In the genomic region with DNA sequence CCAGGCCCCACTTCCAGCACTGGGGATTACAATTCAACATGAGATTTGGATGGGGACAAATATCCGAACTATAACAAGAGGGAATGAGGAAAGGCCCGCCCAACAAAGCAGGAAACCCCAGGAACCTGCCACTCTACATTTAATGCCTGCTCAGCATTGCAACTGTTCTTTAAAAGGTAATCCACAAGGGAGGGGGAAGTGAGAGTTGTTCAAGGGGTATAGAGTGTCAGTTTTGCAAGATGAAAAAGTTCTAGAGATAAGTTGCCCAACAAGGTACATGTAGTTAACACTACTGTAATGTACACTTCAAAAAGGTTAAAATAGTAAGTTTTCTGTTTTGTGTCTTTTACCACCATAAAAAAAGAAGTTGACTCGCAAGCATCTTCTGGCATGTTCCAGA, we compare ENCODE assay signal across 20 cellular contexts.
DNase-seq lines count a peak whose midpoint lies in the region; ATAC-seq and TF ChIP-seq lines count a peak whose summit lies in the region.
"Had no signal": no experiment of that assay in that cellular context is flagged by ENCODE, and none has a peak within 500 bp of the region (broad histone marks: within the 10 kb centered on the region; RNA-seq: fewer than 3 reads in every experiment).

No MANE protein-coding gene starts in this region.

- H3K4me3 ChIP-seq in Loucy (ENCODE audit: low read length, poor library complexity, severe bottlenecking) (peak overlapping the region; percentile 59), dorsolateral prefrontal cortex (no peak overlapping the region)
- H3K4me3 ChIP-seq: adrenal gland, hepatocyte, testis had no signal

- TF ChIP-seq CTCF in Loucy (conservative IDR thresholded peaks at IDR 0.05; ENCODE audit: low read length) (no peak), WTC11 (IDR thresholded peaks at IDR 0.05) (no peak), dorsolateral prefrontal cortex (IDR thresholded peaks at IDR 0.05 in 54 of 56, conservative IDR thresholded peaks at IDR 0.05 in 2 of 56; ENCODE audit: low read depth in 1 of 56, partially characterized antibody in 56 of 56) (no peak)

- H3K36me3 Mint-ChIP-seq in WTC11: peaks cover 23% of the 10 kb centered on the region

- H3K9me3 ChIP-seq in Loucy (ENCODE audit: insufficient read depth, low read depth, low read length): peaks cover 9% of the 10 kb centered on the region; the same call in 1 of the 2 replicates
- H3K9me3 ChIP-seq: adrenal gland, testis had no signal

- peaks cover 26% of the 10 kb centered on the region for H3K4me1 Mint-ChIP-seq in WTC11

- H2AFZ ChIP-seq in Loucy (ENCODE audit: low read length): no peak overlapping the region; the same call in 1 of the 2 replicates
- H2AFZ ChIP-seq: hepatocyte had no signal

- ATAC-seq in GM18907 (IDR thresholded peaks at IDR 0.05; ENCODE audit: unreplicated experiment) (peak; percentile 45), WTC11 (peak; percentile 24; the same call in 1 of the 2 replicates), GM18858 (IDR thresholded peaks at IDR 0.05; ENCODE audit: unreplicated experiment) (no peak), HG03159 (IDR thresholded peaks at IDR 0.05; ENCODE audit: unreplicated experiment) (no peak)

- peak overlapping the region; percentile 57 for H3K4me2 ChIP-seq in Loucy (ENCODE audit: low read depth, low read length, poor library complexity, severe bottlenecking)
- H3K4me2 ChIP-seq: hepatocyte had no signal

- no peaks in the 10 kb centered on the region for H4K20me1 ChIP-seq in Loucy (ENCODE audit: insufficient read depth, low read length, poor library complexity, severe bottlenecking)

- H3K27ac Mint-ChIP-seq in WTC11: no peak overlapping the region
- H3K27ac Mint-ChIP-seq: HFFc6 had no signal

- peaks cover 32% of the 10 kb centered on the region for H3K9me3 Mint-ChIP-seq in WTC11

- CTCF ChIA-PET in WTC11 (lab: Charles Lee): no interaction called here

- intact Hi-C loops in dorsolateral prefrontal cortex (cut with DNase I): no loop called here

- peak; percentile 38 for DNase-seq in GF-D8 (lab: John Stamatoyannopoulos, UW)
- no peak for DNase-seq in WTC11 (ENCODE audit: low spot score)
- no peak for DNase-seq in dorsolateral prefrontal cortex
- DNase-seq in substantia nigra (lab: John Stamatoyannopoulos, UW): no peak
- DNase-seq: adrenal gland; C1 segment of cervical spinal cord; effector CD8-positive, alpha-beta T cell; HFFc6; Karpas-422; kidney glomerular epithelial cell; midbrain; NCI-H1694; testis; WERI-Rb-1 had no signal

- no peaks in the 10 kb centered on the region for H3K79me2 ChIP-seq in Loucy (ENCODE audit: insufficient read depth, low read length)
- H3K79me2 ChIP-seq: hepatocyte had no signal

- H3K27me3 ChIP-seq in Loucy (ENCODE audit: insufficient read depth, low read length, poor library complexity, severe bottlenecking) (peaks cover 80% of the 10 kb centered on the region), dorsolateral prefrontal cortex (no peaks in the 10 kb centered on the region)
- H3K27me3 ChIP-seq: adrenal gland, hepatocyte, testis had no signal

- no peak overlapping the region for H3K4me3 Mint-ChIP-seq in WTC11
- H3K4me3 Mint-ChIP-seq: HFFc6 had no signal

- POLR2A ChIA-PET in WTC11 (lab: Charles Lee): no interaction called here

- no peaks in the 10 kb centered on the region for H3K27me3 Mint-ChIP-seq in WTC11 (ENCODE audit: low read depth)

- H3K9ac ChIP-seq in Loucy (ENCODE audit: low read depth, low read length, poor library complexity, severe bottlenecking): no peak overlapping the region

- H3K27ac ChIP-seq in dorsolateral prefrontal cortex: no peak overlapping the region
- no peak overlapping the region for H3K27ac ChIP-seq in substantia nigra (ENCODE audit: low read depth, low read length, poor library complexity, severe bottlenecking)
- H3K27ac ChIP-seq: adrenal gland, hepatocyte, neutrophil, testis, WERI-Rb-1 had no signal

- H3F3A ChIP-seq in Loucy (ENCODE audit: low read depth): no peaks in the 10 kb centered on the region

- no peaks in the 10 kb centered on the region for H3K9me2 ChIP-seq in Loucy (replicated peaks; ENCODE audit: low read depth, low read length)

- H3K36me3 ChIP-seq in Loucy (ENCODE audit: insufficient read depth, low read length): no peaks in the 10 kb centered on the region
- H3K36me3 ChIP-seq: adrenal gland, neutrophil, WERI-Rb-1 had no signal

- H3K4me1 ChIP-seq in Loucy (ENCODE audit: insufficient read depth, low read length, poor library complexity, severe bottlenecking): peaks cover 26% of the 10 kb centered on the region
- H3K4me1 ChIP-seq: adrenal gland, testis had no signal

TF ChIP-seq in WTC11, 78 proteins besides CTCF, POLR2A, EP300 and RAD21:
- TF ChIP-seq CREM (CRISPR knock-in tag; IDR thresholded peaks at IDR 0.05): no peak
- no peak for TF ChIP-seq TEAD4 (CRISPR knock-in tag; IDR thresholded peaks at IDR 0.05)
- TF ChIP-seq ZNF396 (CRISPR knock-in tag; IDR thresholded peaks at IDR 0.05; ENCODE audit: borderline replicate concordance): no peak
- TF ChIP-seq, protein P1, sequence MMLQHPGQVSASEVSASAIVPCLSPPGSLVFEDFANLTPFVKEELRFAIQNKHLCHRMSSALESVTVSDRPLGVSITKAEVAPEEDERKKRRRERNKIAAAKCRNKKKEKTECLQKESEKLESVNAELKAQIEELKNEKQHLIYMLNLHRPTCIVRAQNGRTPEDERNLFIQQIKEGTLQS (CRISPR knock-in tag; conservative IDR thresholded peaks at IDR 0.05): no peak
- TF ChIP-seq ETV6 (CRISPR knock-in tag; IDR thresholded peaks at IDR 0.05): no peak
- TF ChIP-seq, protein P2, sequence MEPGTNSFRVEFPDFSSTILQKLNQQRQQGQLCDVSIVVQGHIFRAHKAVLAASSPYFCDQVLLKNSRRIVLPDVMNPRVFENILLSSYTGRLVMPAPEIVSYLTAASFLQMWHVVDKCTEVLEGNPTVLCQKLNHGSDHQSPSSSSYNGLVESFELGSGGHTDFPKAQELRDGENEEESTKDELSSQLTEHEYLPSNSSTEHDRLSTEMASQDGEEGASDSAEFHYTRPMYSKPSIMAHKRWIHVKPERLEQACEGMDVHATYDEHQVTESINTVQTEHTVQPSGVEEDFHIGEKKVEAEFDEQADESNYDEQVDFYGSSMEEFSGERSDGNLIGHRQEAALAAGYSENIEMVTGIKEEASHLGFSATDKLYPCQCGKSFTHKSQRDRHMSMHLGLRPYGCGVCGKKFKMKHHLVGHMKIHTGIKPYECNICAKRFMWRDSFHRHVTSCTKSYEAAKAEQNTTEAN (CRISPR knock-in tag; IDR thresholded peaks at IDR 0.05): no peak
- TF ChIP-seq, protein P3, sequence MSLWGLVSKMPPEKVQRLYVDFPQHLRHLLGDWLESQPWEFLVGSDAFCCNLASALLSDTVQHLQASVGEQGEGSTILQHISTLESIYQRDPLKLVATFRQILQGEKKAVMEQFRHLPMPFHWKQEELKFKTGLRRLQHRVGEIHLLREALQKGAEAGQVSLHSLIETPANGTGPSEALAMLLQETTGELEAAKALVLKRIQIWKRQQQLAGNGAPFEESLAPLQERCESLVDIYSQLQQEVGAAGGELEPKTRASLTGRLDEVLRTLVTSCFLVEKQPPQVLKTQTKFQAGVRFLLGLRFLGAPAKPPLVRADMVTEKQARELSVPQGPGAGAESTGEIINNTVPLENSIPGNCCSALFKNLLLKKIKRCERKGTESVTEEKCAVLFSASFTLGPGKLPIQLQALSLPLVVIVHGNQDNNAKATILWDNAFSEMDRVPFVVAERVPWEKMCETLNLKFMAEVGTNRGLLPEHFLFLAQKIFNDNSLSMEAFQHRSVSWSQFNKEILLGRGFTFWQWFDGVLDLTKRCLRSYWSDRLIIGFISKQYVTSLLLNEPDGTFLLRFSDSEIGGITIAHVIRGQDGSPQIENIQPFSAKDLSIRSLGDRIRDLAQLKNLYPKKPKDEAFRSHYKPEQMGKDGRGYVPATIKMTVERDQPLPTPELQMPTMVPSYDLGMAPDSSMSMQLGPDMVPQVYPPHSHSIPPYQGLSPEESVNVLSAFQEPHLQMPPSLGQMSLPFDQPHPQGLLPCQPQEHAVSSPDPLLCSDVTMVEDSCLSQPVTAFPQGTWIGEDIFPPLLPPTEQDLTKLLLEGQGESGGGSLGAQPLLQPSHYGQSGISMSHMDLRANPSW (CRISPR knock-in tag; conservative IDR thresholded peaks at IDR 0.05; ENCODE audit: low read depth): no peak
- no peak for TF ChIP-seq NFE2L1 (CRISPR knock-in tag; IDR thresholded peaks at IDR 0.05)
- TF ChIP-seq GTF2I (CRISPR knock-in tag; conservative IDR thresholded peaks at IDR 0.05): no peak

Comparison
In these comparisons a context has a peak if more than half of its experiments do, and no peak if none do; other contexts are left out.
1. ATAC-seq: peak in GM18907 (single experiment) and WTC11 (single experiment); none in GM18858 (single experiment) and HG03159 (single experiment).